In genomic region chr20:24236204-24236603, GRCh38 we compare ENCODE assay signal across 17 cellular contexts.
"Had no signal": no experiment of that assay in that cellular context is flagged by ENCODE, and none has a peak within 500 bp of the region (broad histone marks: within the 10 kb centered on the region; RNA-seq: fewer than 3 reads in every experiment).

No MANE protein-coding gene starts in this region.

- H3K36me3 Mint-ChIP-seq: activated naive CD8-positive, alpha-beta T cell treated with anti-CD3 and anti-CD28 coated beads for 36 hours; memory B cell; naive thymus-derived CD4-positive, alpha-beta T cell had no signal

- ATAC-seq: left colon; mucosa of descending colon; naive thymus-derived CD4-positive, alpha-beta T cell; stimulated activated naive CD8-positive, alpha-beta T cell treated with anti-CD3 and anti-CD28 coated beads, Interleukin-15, amount 100 ng/mL, for 72 hours had no signal

- H3K27ac ChIP-seq: brain microvascular endothelial cell, right atrium auricular region, spleen, upper lobe of left lung had no signal

- H3K27me3 ChIP-seq: brain microvascular endothelial cell, right atrium auricular region, upper lobe of left lung had no signal

- DNase-seq: activated CD4-positive, alpha-beta T cell treated with anti-CD3 and anti-CD28 coated beads, Interleukin-2, amount 50 U/mL, for 1 hour; activated CD4-positive, CD25-positive, alpha-beta regulatory T cell; activated CD8-positive, alpha-beta memory T cell treated with anti-CD3 and anti-CD28 coated beads for 24 hours; activated naive CD8-positive, alpha-beta T cell treated with anti-CD3 and anti-CD28 coated beads for 36 hours; brain microvascular endothelial cell; dermis blood vessel endothelial cell; left colon; mucosa of descending colon; naive thymus-derived CD4-positive, alpha-beta T cell; posterior cingulate gyrus; spleen; stimulated activated naive CD8-positive, alpha-beta T cell treated with anti-CD3 and anti-CD28 coated beads, Interleukin-15, amount 100 ng/mL, for 72 hours; T-helper 2 cell had no signal

- H3K9me3 Mint-ChIP-seq: activated naive CD8-positive, alpha-beta T cell treated with anti-CD3 and anti-CD28 coated beads for 36 hours; activated T-helper 1 cell treated with anti-CD3 and anti-CD28 coated beads, Interleukin-12 subunit alpha, Interleukin-12 subunit beta, Interleukin-2, Interleukin-4 antibody, amounts not matched to agents 30 ng/mL and 10 ng/mL and 1 ng/mL, durations not matched to agents 14 hours and 24 hours and 36 hours; memory B cell; naive thymus-derived CD4-positive, alpha-beta T cell; stimulated activated naive CD8-positive, alpha-beta T cell treated with anti-CD3 and anti-CD28 coated beads, Interleukin-15, amount 100 ng/mL, for 72 hours had no signal

- H3K4me3 Mint-ChIP-seq: activated naive CD8-positive, alpha-beta T cell treated with anti-CD3 and anti-CD28 coated beads for 36 hours; activated T-helper 1 cell treated with anti-CD3 and anti-CD28 coated beads, Interleukin-12 subunit alpha, Interleukin-12 subunit beta, Interleukin-2, Interleukin-4 antibody, amounts not matched to agents 30 ng/mL and 10 ng/mL and 1 ng/mL, durations not matched to agents 14 hours and 24 hours and 36 hours; memory B cell; naive thymus-derived CD4-positive, alpha-beta T cell; stimulated activated naive CD8-positive, alpha-beta T cell treated with anti-CD3 and anti-CD28 coated beads, Interleukin-15, amount 100 ng/mL, for 72 hours had no signal

- H3K36me3 ChIP-seq: brain microvascular endothelial cell, right atrium auricular region, spleen, upper lobe of left lung had no signal

- H3K4me1 Mint-ChIP-seq: activated naive CD8-positive, alpha-beta T cell treated with anti-CD3 and anti-CD28 coated beads for 36 hours; memory B cell; naive thymus-derived CD4-positive, alpha-beta T cell; stimulated activated naive CD8-positive, alpha-beta T cell treated with anti-CD3 and anti-CD28 coated beads, Interleukin-15, amount 100 ng/mL, for 72 hours had no signal

- H3K4me1 ChIP-seq: right atrium auricular region, spleen, upper lobe of left lung had no signal

- H3K4me3 ChIP-seq: mucosa of descending colon, right atrium auricular region, spleen, upper lobe of left lung had no signal

- H3K27ac Mint-ChIP-seq: activated naive CD8-positive, alpha-beta T cell treated with anti-CD3 and anti-CD28 coated beads for 36 hours; activated T-helper 1 cell treated with anti-CD3 and anti-CD28 coated beads, Interleukin-12 subunit alpha, Interleukin-12 subunit beta, Interleukin-2, Interleukin-4 antibody, amounts not matched to agents 30 ng/mL and 10 ng/mL and 1 ng/mL, durations not matched to agents 14 hours and 24 hours and 36 hours; memory B cell; naive thymus-derived CD4-positive, alpha-beta T cell had no signal

- H3K9me3 ChIP-seq: mucosa of descending colon, right atrium auricular region, spleen, upper lobe of left lung had no signal
